8 cellular contexts compared by ENCODE assay signal in the genomic region with DNA sequence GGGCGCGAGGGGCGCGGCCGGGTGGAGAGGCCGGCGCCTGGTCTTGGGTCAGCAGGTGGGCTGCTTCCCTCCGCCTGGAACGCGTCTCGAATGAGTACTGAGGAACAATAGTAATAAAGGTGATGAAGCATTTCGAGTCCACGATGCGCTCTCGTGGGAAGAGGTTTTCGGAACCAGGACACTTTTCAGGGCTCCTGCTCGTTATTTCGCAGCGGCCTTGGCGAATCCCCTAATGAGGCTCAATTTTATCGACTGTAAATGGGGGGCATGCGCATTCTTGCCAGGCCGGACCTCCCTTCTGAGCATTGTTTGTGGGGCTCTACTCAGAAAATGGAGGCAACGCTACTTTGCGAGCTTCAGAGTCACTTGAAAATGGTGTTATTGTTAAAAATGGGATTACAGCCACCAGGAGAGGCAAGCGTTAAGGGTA. TPM values are rescaled to one million over a fixed set of nuclear protein-coding genes. Genes with fewer than 3 reads are reported as not detected.
A peak's percentile ranks its signal among the peaks of the same experiment; 100 is the strongest.
DNase-seq lines count a peak whose midpoint lies in the region; ATAC-seq, FAIRE-seq and TF ChIP-seq lines count a peak whose summit lies in the region.

No MANE protein-coding gene starts in this region.

- DNase-seq in activated CD4-positive, alpha-beta T cell treated with anti-CD3 and anti-CD28 coated beads, Interleukin-2, amount 10 ng/mL, durations not matched to agents 24 days and 14 days: no peak
- no peak for DNase-seq in activated CD4-positive, alpha-beta T cell treated with anti-CD3 and anti-CD28 coated beads for 1 hour
- DNase-seq in keratinocyte (ENCODE audit: low read depth, low spot score) (no peak), EL (no peak)
- DNase-seq in activated CD4-positive, CD25-positive, alpha-beta regulatory T cell treated with anti-CD3 and anti-CD28 coated beads, Interleukin-2, amount 50 U/mL, for 72 hours: no peak

- peak overlapping the region; percentile 80 for H2AFZ ChIP-seq in keratinocyte (ENCODE audit: control insufficient read depth, low read length)

- peaks cover 31% of the 10 kb centered on the region for H3K36me3 Mint-ChIP-seq in activated CD4-positive, alpha-beta T cell treated with anti-CD3 and anti-CD28 coated beads, Interleukin-2, amount 10 ng/mL, durations not matched to agents 24 days and 14 days (ENCODE audit: low read depth)
- H3K36me3 Mint-ChIP-seq in activated T-helper 17 cell treated with anti-CD3 and anti-CD28 coated beads, Interleukin-2, amount 50 U/mL, for 72 hours (ENCODE audit: low read depth): peaks cover 55% of the 10 kb centered on the region

- peak overlapping the region; percentile 100 for H3K27ac Mint-ChIP-seq in activated CD4-positive, alpha-beta T cell treated with anti-CD3 and anti-CD28 coated beads, Interleukin-2, amount 10 ng/mL, durations not matched to agents 24 days and 14 days
- H3K27ac Mint-ChIP-seq in activated T-helper 17 cell treated with anti-CD3 and anti-CD28 coated beads, Interleukin-2, amount 50 U/mL, for 72 hours: peak overlapping the region; percentile 100

- no peaks in the 10 kb centered on the region for H4K20me1 ChIP-seq in keratinocyte (ENCODE audit: control insufficient read depth, extremely low read depth, insufficient read depth, low read length)

- H3K4me3 ChIP-seq in keratinocyte (ENCODE audit: control insufficient read depth in 2 of 3, extremely low read depth in 1 of 3, insufficient read depth in 2 of 3, low read depth in 1 of 3, low read length in 3 of 3): peak overlapping the region; percentile 72 to 97 (median 86)
- H3K4me3 ChIP-seq in thymus (ENCODE audit: low read length): peak overlapping the region; percentile 98

- dilution Hi-C loops in keratinocyte (cut with MboI; ENCODE audit: extremely low pct_ligation_motif_present, low sequenced_read_pairs): no loop called here

- H3K4me2 ChIP-seq in keratinocyte (ENCODE audit: control insufficient read depth, extremely low read depth, insufficient read depth, low read depth, low read length): peak overlapping the region; percentile 99

- no peaks in the 10 kb centered on the region for H3K27me3 Mint-ChIP-seq in activated CD4-positive, alpha-beta T cell treated with anti-CD3 and anti-CD28 coated beads, Interleukin-2, amount 10 ng/mL, durations not matched to agents 24 days and 14 days
- no peaks in the 10 kb centered on the region for H3K27me3 Mint-ChIP-seq in activated T-helper 17 cell treated with anti-CD3 and anti-CD28 coated beads, Interleukin-2, amount 50 U/mL, for 72 hours

- intact Hi-C loops in activated CD4-positive, alpha-beta T cell treated with anti-CD3 and anti-CD28 coated beads, Interleukin-2, amount 10 ng/mL, durations not matched to agents 24 days and 14 days (cut with micrococcal nuclease): loop anchor here (1.0 to 10.0 kb wide), 7 partner anchors 150 to 826 kb away; partner anchors contain the start of genes CAPN7, CCDC174, CHCHD4 and LSM3

- H3K9me1 ChIP-seq in keratinocyte (ENCODE audit: control insufficient read depth, extremely low read depth, insufficient read depth, low read length): peaks cover 6% of the 10 kb centered on the region

- H3K4me3 Mint-ChIP-seq in activated CD4-positive, alpha-beta T cell treated with anti-CD3 and anti-CD28 coated beads, Interleukin-2, amount 10 ng/mL, durations not matched to agents 24 days and 14 days: peak overlapping the region; percentile 100
- peak overlapping the region; percentile 98 for H3K4me3 Mint-ChIP-seq in activated T-helper 17 cell treated with anti-CD3 and anti-CD28 coated beads, Interleukin-2, amount 50 U/mL, for 72 hours

- WGBS in thymus: 8% methylated on average over 26 of the region's 26 CpGs

- H3K9me3 Mint-ChIP-seq in activated CD4-positive, alpha-beta T cell treated with anti-CD3 and anti-CD28 coated beads, Interleukin-2, amount 10 ng/mL, durations not matched to agents 24 days and 14 days: no peaks in the 10 kb centered on the region
- no peaks in the 10 kb centered on the region for H3K9me3 Mint-ChIP-seq in activated T-helper 17 cell treated with anti-CD3 and anti-CD28 coated beads, Interleukin-2, amount 50 U/mL, for 72 hours

- H3K27ac ChIP-seq in keratinocyte (ENCODE audit: control insufficient read depth, insufficient read depth, low read length) (peak overlapping the region; percentile 83), thymus (ENCODE audit: low read depth) (peak overlapping the region; percentile 54)

- peaks cover 31% of the 10 kb centered on the region for H3K4me1 Mint-ChIP-seq in activated CD4-positive, alpha-beta T cell treated with anti-CD3 and anti-CD28 coated beads, Interleukin-2, amount 10 ng/mL, durations not matched to agents 24 days and 14 days
- H3K4me1 Mint-ChIP-seq in activated T-helper 17 cell treated with anti-CD3 and anti-CD28 coated beads, Interleukin-2, amount 50 U/mL, for 72 hours: peaks cover 21% of the 10 kb centered on the region

- H3K9me3 ChIP-seq in keratinocyte (ENCODE audit: control insufficient read depth, low read depth, low read length): no peaks in the 10 kb centered on the region
- H3K9me3 ChIP-seq in thymus (ENCODE audit: control insufficient read depth): no peaks in the 10 kb centered on the region

- peaks cover 8 to 10% of the 10 kb centered on the region in 2 experiments for H3K36me3 ChIP-seq in keratinocyte (ENCODE audit: control insufficient read depth in 2 of 2, extremely low read depth in 1 of 2, insufficient read depth in 2 of 2, low read length in 2 of 2)
- peaks cover 9% of the 10 kb centered on the region for H3K36me3 ChIP-seq in thymus (ENCODE audit: control insufficient read depth, insufficient read depth)

- TF ChIP-seq CTCF in keratinocyte (optimal IDR thresholded peaks at IDR 0.05 in 1 of 3, IDR thresholded peaks at IDR 0.05 in 1 of 3, conservative IDR thresholded peaks at IDR 0.05 in 1 of 3; ENCODE audit: extremely low read depth in 1 of 3, insufficient read depth in 2 of 3, low read length in 3 of 3): no peak

- no peak for FAIRE-seq in keratinocyte (lab: Jason Lieb, UNC)

- ATAC-seq in activated T-helper 17 cell treated with anti-CD3 and anti-CD28 coated beads, Interleukin-2, amount 50 U/mL, for 72 hours (replicated peaks): no peak
- no peak for ATAC-seq in GM18502 (IDR thresholded peaks at IDR 0.05; ENCODE audit: poor library complexity, unreplicated experiment)

- no peaks in the 10 kb centered on the region for H3K27me3 ChIP-seq in keratinocyte (ENCODE audit: control insufficient read depth, extremely low read depth, insufficient read depth, low read length)
- H3K27me3 ChIP-seq in thymus (ENCODE audit: control insufficient read depth, insufficient read depth): no peaks in the 10 kb centered on the region

- H3K79me2 ChIP-seq in keratinocyte (ENCODE audit: control insufficient read depth, insufficient read depth, low read length): peaks cover 73% of the 10 kb centered on the region

- H3K9ac ChIP-seq in keratinocyte (ENCODE audit: control insufficient read depth, extremely low read depth, insufficient read depth, low read length): peak overlapping the region; percentile 84

- H3K4me1 ChIP-seq in keratinocyte (ENCODE audit: control insufficient read depth, extremely low read depth, insufficient read depth, low read length) (peaks cover 7% of the 10 kb centered on the region), thymus (ENCODE audit: control insufficient read depth, insufficient read depth, low read length) (peaks cover 6% of the 10 kb centered on the region)

RNA-seq across cellular contexts. Expression of gene NR2C2, which starts 1.2 kb away (rescaled TPM):
- 48.8 and 52.5 TPM in 2 replicates for total RNA-seq in activated CD4-positive, alpha-beta T cell treated with anti-CD3 and anti-CD28 coated beads, Interleukin-2, amount 10 ng/mL, durations not matched to agents 24 days and 14 days
- 10 to 100 TPM; 45.4 to 50.6 TPM for total RNA-seq in activated T-helper 17 cell treated with anti-CD3 and anti-CD28 coated beads, Interleukin-2, amount 50 U/mL, for 72 hours
- polyA plus RNA-seq in keratinocyte (7.0 to 12.6 TPM (median 9.4 TPM) in 3 replicates), thymus (18.7 TPM)
- 11.3 TPM for polyA plus RNA-seq in keratinocyte (2011; ENCODE audit: low read depth)
- polyA plus RNA-seq in keratinocyte (2011; cell fraction: cytosol; rRNA removed): 5.1 and 7.7 TPM in 2 replicates
- 32.9 and 34.9 TPM in 2 replicates for polyA plus RNA-seq in keratinocyte (2011; cell fraction: nucleus; rRNA removed)
- polyA plus RNA-seq in keratinocyte (2012; ENCODE audit: low replicate concordance): 10.4 and 11.0 TPM in 2 replicates
- 15.0 to 31.6 TPM (median 23.4 TPM) in 3 replicates for polyA minus RNA-seq in keratinocyte
- 13.8 TPM for polyA minus RNA-seq in keratinocyte (2011; cell fraction: cytosol; rRNA and poly(A)+ RNA removed)
- polyA minus RNA-seq in keratinocyte (2011; cell fraction: nucleus; rRNA and poly(A)+ RNA removed): 22.8 and 39.6 TPM in 2 replicates
